In the genomic region with DNA sequence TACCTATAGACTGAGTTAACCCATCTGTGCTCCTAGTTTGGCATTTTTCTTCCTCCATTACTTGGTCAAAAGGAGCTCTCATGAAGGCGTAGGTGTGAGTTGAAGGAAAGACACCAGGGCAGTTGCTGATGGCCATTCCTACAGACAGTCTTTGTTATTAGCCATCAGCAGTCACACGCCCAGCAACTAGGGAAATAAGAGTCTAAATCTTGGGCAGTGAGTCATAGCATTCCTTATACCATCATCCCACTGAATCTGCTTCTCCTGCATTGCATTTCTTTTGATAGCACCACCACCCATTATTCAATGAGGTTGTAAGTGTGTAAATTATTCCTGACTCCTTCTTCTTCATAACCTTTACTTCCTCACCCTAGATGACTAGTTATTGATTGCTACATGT, we compare ENCODE assay signal across 1 cellular context.
TF ChIP-seq lines count a peak whose summit lies in the region.

No MANE protein-coding gene starts in this region.

TF ChIP-seq in IMR-90, 13 proteins besides CTCF, POLR2A, EP300 and RAD21:
- no peak for TF ChIP-seq RFX5 (IDR thresholded peaks at IDR 0.05; ENCODE audit: low read depth, low read length)
- 0 out of 2 replicates have a peak, but pooled peaks have one; percentile 19 for TF ChIP-seq CEBPB (IDR thresholded peaks at IDR 0.05; ENCODE audit: low read depth, low read length)
- no peak for TF ChIP-seq MAZ (IDR thresholded peaks at IDR 0.05; ENCODE audit: borderline replicate concordance, low read depth, low read length)
- TF ChIP-seq FOS (IDR thresholded peaks at IDR 0.05; ENCODE audit: low read depth, low read length), result peak; percentile 71
- TF ChIP-seq RCOR1 (IDR thresholded peaks at IDR 0.05; ENCODE audit: insufficient replicate concordance, low read length), result peak; percentile 24
- TF ChIP-seq BHLHE40 (IDR thresholded peaks at IDR 0.05; ENCODE audit: low read depth, low read length), result peak; percentile 49; the same call in 1 of the 2 replicates
TF ChIP-seq in IMR-90: peak in this region for 4.
